2 cellular contexts compared by ENCODE assay signal in genomic region chr4:39770969-39771724, GRCh38.
TF ChIP-seq lines count a peak whose summit lies in the region.

No MANE protein-coding gene starts in this region.

TF ChIP-seq in GM23338, 12 proteins besides CTCF, POLR2A, EP300 and RAD21 (continued from another document):
- TF ChIP-seq ETS1 (IDR thresholded peaks at IDR 0.05) (no peak), ZNF462 (CRISPR knock-in tag; IDR thresholded peaks at IDR 0.05) (no peak), CREB1 (CRISPR knock-in tag; IDR thresholded peaks at IDR 0.05; ENCODE audit: low read depth) (no peak), ZNF331 (CRISPR knock-in tag; IDR thresholded peaks at IDR 0.05; ENCODE audit: low read depth) (no peak), EZH2 (IDR thresholded peaks at IDR 0.05; ENCODE audit: low read depth, unreplicated experiment) (no peak), NANOG (IDR thresholded peaks at IDR 0.05; ENCODE audit: borderline replicate concordance) (no peak), REST (IDR thresholded peaks at IDR 0.05; ENCODE audit: unreplicated experiment) (no peak), POLR2AphosphoS5 (IDR thresholded peaks at IDR 0.05; ENCODE audit: low read depth) (no peak), JUNB (IDR thresholded peaks at IDR 0.05; ENCODE audit: unreplicated experiment) (no peak), ZNF114 (CRISPR knock-in tag; IDR thresholded peaks at IDR 0.05) (no peak), STAT1 (IDR thresholded peaks at IDR 0.05; ENCODE audit: unreplicated experiment) (no peak)

TF ChIP-seq in H1, 55 proteins besides CTCF, POLR2A, EP300 and RAD21:
- no peak for TF ChIP-seq USF2 (IDR thresholded peaks at IDR 0.05; ENCODE audit: low read length)
- TF ChIP-seq POLR2AphosphoS5 (IDR thresholded peaks at IDR 0.05; ENCODE audit: low read depth, low read length), result peak; percentile 65
- TF ChIP-seq KDM5A (IDR thresholded peaks at IDR 0.05; ENCODE audit: low read length), result no peak
- TF ChIP-seq BRCA1 (IDR thresholded peaks at IDR 0.05; ENCODE audit: low read depth, low read length), result no peak
- no peak for TF ChIP-seq EZH2 (IDR thresholded peaks at IDR 0.05; ENCODE audit: low read depth, low read length, severe bottlenecking)
- no peak for TF ChIP-seq RNF2 (IDR thresholded peaks at IDR 0.05; ENCODE audit: borderline replicate concordance, low read depth, low read length, missing control alignments, poor library complexity, severe bottlenecking)
- no peak for TF ChIP-seq YY1 (IDR thresholded peaks at IDR 0.05; ENCODE audit: low read depth, low read length)
- TF ChIP-seq RFX5 (IDR thresholded peaks at IDR 0.05; ENCODE audit: borderline replicate concordance, low read depth, low read length), result no peak
- peak; percentile 30; the same call in 1 of the 2 replicates for TF ChIP-seq E2F6 (IDR thresholded peaks at IDR 0.05)
- no peak for TF ChIP-seq ATF3 (IDR thresholded peaks at IDR 0.05; ENCODE audit: insufficient read depth, low read depth, low read length)
